In genomic region chr20:35542990-35543389, GRCh38 we compare ENCODE assay signal across 10 cellular contexts. TPM values are rescaled to one million over a fixed set of nuclear protein-coding genes. Genes with fewer than 3 reads are reported as not detected.
DNase-seq lines count a peak whose midpoint lies in the region; ATAC-seq, FAIRE-seq and TF ChIP-seq lines count a peak whose summit lies in the region.
"Had no signal": no experiment of that assay in that cellular context is flagged by ENCODE, and none has a peak within 500 bp of the region (broad histone marks: within the 10 kb centered on the region; RNA-seq: fewer than 3 reads in every experiment).

No MANE protein-coding gene starts in this region.

- H3K9me3 Mint-ChIP-seq in MCF 10A (ENCODE audit: unreplicated experiment), result no peaks in the 10 kb centered on the region
- no peaks in the 10 kb centered on the region for H3K9me3 Mint-ChIP-seq in activated CD4-positive, alpha-beta memory T cell treated with anti-CD3 and anti-CD28 coated beads for 36 hours
- no peaks in the 10 kb centered on the region for H3K9me3 Mint-ChIP-seq in stimulated activated naive CD8-positive, alpha-beta T cell treated with anti-CD3 and anti-CD28 coated beads, Interleukin-15, amount 100 ng/mL, for 72 hours

- no peaks in the 10 kb centered on the region for H3K27me3 Mint-ChIP-seq in MCF 10A (ENCODE audit: insufficient read depth, unreplicated experiment)
- no peaks in the 10 kb centered on the region for H3K27me3 Mint-ChIP-seq in activated CD4-positive, alpha-beta memory T cell treated with anti-CD3 and anti-CD28 coated beads for 36 hours
- no peaks in the 10 kb centered on the region for H3K27me3 Mint-ChIP-seq in stimulated activated naive CD8-positive, alpha-beta T cell treated with anti-CD3 and anti-CD28 coated beads, Interleukin-15, amount 100 ng/mL, for 72 hours

- H3K4me3 ChIP-seq in breast epithelium, result peak overlapping the region in 1 of 3 donors; percentile 98
- H3K4me3 ChIP-seq in iPS-11a (ENCODE audit: low read depth, low read length), result peak overlapping the region; percentile 78
- H3K4me3 ChIP-seq in small intestine (ENCODE audit: low read depth in 1 of 2, low read length in 2 of 2), result no peak overlapping the region

- CTCF ChIA-PET in MCF 10A (lab: Yijun Ruan, JAX), result interaction anchor here (0.7 to 1.2 kb wide), 4 partner anchors 11 to 222 kb away, joined by 3 to 6 read pairs (median 4); no protein-coding TSS in a partner anchor
- CTCF ChIA-PET in activated CD4-positive, alpha-beta memory T cell treated with anti-CD3 and anti-CD28 coated beads for 36 hours (lab: Charles Lee), result interaction anchor here (0.9 to 1.9 kb wide), 2 partner anchors 59 to 239 kb away, joined by 3 to 6 read pairs; no protein-coding TSS in a partner anchor

- WGBS in small intestine, 3 donors, result 84 to 92% (median 91%) methylated on average over 1 of the region's 1 CpG

- H3K27me3 ChIP-seq in breast epithelium, result no peaks in the 10 kb centered on the region
- H3K27me3 ChIP-seq in small intestine (ENCODE audit: control insufficient read depth in 2 of 2, insufficient read depth in 2 of 2, low read length in 2 of 2), result no peaks in the 10 kb centered on the region

- no peaks in the 10 kb centered on the region for H3K36me3 ChIP-seq in breast epithelium
- peaks cover 4 to 8% of the 10 kb centered on the region in 2 donors for H3K36me3 ChIP-seq in small intestine (ENCODE audit: control insufficient read depth in 2 of 2, insufficient read depth in 2 of 2, low read length in 2 of 2)

- intact Hi-C loops in MCF 10A (cut with micrococcal nuclease) (no loop called here), breast epithelium (cut with DNase I; ENCODE audit: low total_unique reads) (no loop called here)
- intact Hi-C loops in activated CD4-positive, alpha-beta memory T cell treated with anti-CD3 and anti-CD28 coated beads for 36 hours (cut with micrococcal nuclease), result loop anchor here (1.0 to 5.0 kb wide), 4 partner anchors 52 to 119 kb away; partner anchors contain the start of genes CEP250, CPNE1 and RBM12

- H3K27ac Mint-ChIP-seq in MCF 10A (ENCODE audit: low read depth, unreplicated experiment), result no peak overlapping the region
- H3K27ac Mint-ChIP-seq in activated CD4-positive, alpha-beta memory T cell treated with anti-CD3 and anti-CD28 coated beads for 36 hours, result peak overlapping the region; percentile 29
- H3K27ac Mint-ChIP-seq in stimulated activated naive CD8-positive, alpha-beta T cell treated with anti-CD3 and anti-CD28 coated beads, Interleukin-15, amount 100 ng/mL, for 72 hours, result no peak overlapping the region

- FAIRE-seq in small intestine (lab: Jason Lieb, UNC), result no peak

- no peak for ATAC-seq in stimulated activated naive CD8-positive, alpha-beta T cell treated with anti-CD3 and anti-CD28 coated beads, Interleukin-15, amount 100 ng/mL, for 72 hours

- TF ChIP-seq CTCF in MCF 10A (IDR thresholded peaks at IDR 0.05; ENCODE audit: unreplicated experiment), result no peak
- TF ChIP-seq CTCF in breast epithelium (IDR thresholded peaks at IDR 0.05), result no peak

- DNase-seq in MCF 10A (ENCODE audit: unreplicated experiment) (no peak), breast epithelium (ENCODE audit: low spot score in 2 of 2) (no peak), medulla oblongata (ENCODE audit: extremely low spot score) (no peak), small intestine (no peak), globus pallidus (ENCODE audit: low spot score) (no peak)
- no peak for DNase-seq in activated CD4-positive, alpha-beta memory T cell treated with anti-CD3 and anti-CD28 coated beads for 36 hours
- no peak for DNase-seq in stimulated activated naive CD8-positive, alpha-beta T cell treated with anti-CD3 and anti-CD28 coated beads, Interleukin-15, amount 100 ng/mL, for 72 hours
- DNase-seq: NCI-H1092 treated with DMSO at 0.1 percent for 48 hours had no signal

- H3K27ac ChIP-seq in breast epithelium, result no peak overlapping the region
- no peak overlapping the region for H3K27ac ChIP-seq in small intestine (ENCODE audit: low read depth in 1 of 2, low read length in 1 of 2)

- BruUV-seq in MCF 10A (replicated peaks; lab: Mats Ljungman, UMichigan), result no TSS peak

- H3K4me3 Mint-ChIP-seq in MCF 10A (ENCODE audit: unreplicated experiment), result peak overlapping the region; percentile 91
- peak overlapping the region; percentile 86 for H3K4me3 Mint-ChIP-seq in activated CD4-positive, alpha-beta memory T cell treated with anti-CD3 and anti-CD28 coated beads for 36 hours
- H3K4me3 Mint-ChIP-seq in stimulated activated naive CD8-positive, alpha-beta T cell treated with anti-CD3 and anti-CD28 coated beads, Interleukin-15, amount 100 ng/mL, for 72 hours, result peak overlapping the region; percentile 92 to 93

- no peak for TF ChIP-seq POLR2A in breast epithelium (IDR thresholded peaks at IDR 0.05)

- peaks cover 7% of the 10 kb centered on the region for H3K4me1 Mint-ChIP-seq in MCF 10A (ENCODE audit: insufficient read depth, unreplicated experiment)
- peaks cover 20% of the 10 kb centered on the region for H3K4me1 Mint-ChIP-seq in activated CD4-positive, alpha-beta memory T cell treated with anti-CD3 and anti-CD28 coated beads for 36 hours (ENCODE audit: low read depth)
- H3K4me1 Mint-ChIP-seq in stimulated activated naive CD8-positive, alpha-beta T cell treated with anti-CD3 and anti-CD28 coated beads, Interleukin-15, amount 100 ng/mL, for 72 hours, result peaks cover 13% of the 10 kb centered on the region

- peaks cover 21% of the 10 kb centered on the region for H3K36me3 Mint-ChIP-seq in MCF 10A (ENCODE audit: insufficient read depth, unreplicated experiment)
- H3K36me3 Mint-ChIP-seq in activated CD4-positive, alpha-beta memory T cell treated with anti-CD3 and anti-CD28 coated beads for 36 hours, result peaks cover 4% of the 10 kb centered on the region

- H3K4me1 ChIP-seq in breast epithelium (no peaks in the 10 kb centered on the region), small intestine (ENCODE audit: control insufficient read depth in 2 of 2, insufficient read depth in 1 of 2, low read depth in 1 of 2, low read length in 1 of 2) (peaks cover 3 to 9% of the 10 kb centered on the region in 2 donors)

- no peaks in the 10 kb centered on the region for H3K9me3 ChIP-seq in breast epithelium
- H3K9me3 ChIP-seq in small intestine (ENCODE audit: control insufficient read depth, low read depth), result no peaks in the 10 kb centered on the region

- POLR2A ChIA-PET in MCF 10A (lab: Yijun Ruan, JAX), result interaction anchor here (0.5 to 2.1 kb wide), 6 partner anchors 8 to 200 kb away, joined by 3 to 16 read pairs (median 4); no protein-coding TSS in a partner anchor
- POLR2A ChIA-PET in activated CD4-positive, alpha-beta memory T cell treated with anti-CD3 and anti-CD28 coated beads for 36 hours (lab: Charles Lee), result interaction anchor here (0.6 to 2.9 kb wide), 4 partner anchors 8 to 73 kb away, joined by 3 to 13 read pairs (median 8); partner anchors contain the start of gene SPAG4

RNA-seq across cellular contexts. Expression of gene ERGIC3, which starts 1.1 kb away (rescaled TPM):
- total RNA-seq in MCF 10A (2022) (222 and 260 TPM in 2 replicates), breast epithelium (100 to 1,000 TPM; 221 to 243 (median 239) TPM)
- total RNA-seq in activated CD4-positive, alpha-beta memory T cell treated with anti-CD3 and anti-CD28 coated beads for 36 hours, result 100 to 1,000 TPM; 109 to 120 TPM
- polyA plus RNA-seq in small intestine, result 100 to 1,000 TPM; 198 to 242 (median 209) TPM

RNA-seq across cellular contexts. Expression of gene C20orf173, which starts 13.5 kb away (rescaled TPM):
- total RNA-seq in MCF 10A (2022), result not detected in 2 replicates
- total RNA-seq in breast epithelium, result not detected
- total RNA-seq in activated CD4-positive, alpha-beta memory T cell treated with anti-CD3 and anti-CD28 coated beads for 36 hours, result not detected
- not detected for polyA plus RNA-seq in small intestine
- total RNA-seq: myocyte had no signal
